1 cellular context compared by ENCODE assay signal in the genomic region with DNA sequence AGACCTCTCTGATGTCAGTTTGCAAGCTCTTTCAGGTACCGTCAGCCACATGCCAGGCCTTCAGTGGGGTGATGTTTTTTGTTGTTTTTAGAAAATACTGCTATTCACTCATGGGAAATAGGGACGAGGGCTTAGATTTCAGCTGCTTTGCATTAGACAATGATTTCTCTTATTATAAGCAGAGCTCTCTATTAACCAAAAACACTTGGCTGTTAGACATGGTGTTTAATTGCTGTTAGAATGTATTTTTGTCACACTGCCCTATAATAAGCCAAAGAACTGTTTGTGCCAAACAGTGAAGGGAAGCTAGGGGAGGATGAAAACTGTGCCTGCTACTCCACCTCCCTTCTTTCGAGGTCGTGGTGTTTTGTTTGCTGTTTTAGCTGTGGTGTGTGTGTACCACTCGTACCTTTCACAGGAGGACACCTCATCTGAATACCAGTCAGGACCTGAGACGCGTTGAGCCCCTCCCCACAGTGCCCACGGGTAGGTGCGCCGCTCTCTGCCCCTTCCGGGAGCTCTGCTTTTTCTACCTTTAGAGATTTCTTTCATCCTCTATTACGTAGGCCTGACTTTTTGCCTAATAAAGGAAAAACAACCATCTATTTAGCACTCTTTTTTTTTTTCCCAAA.
TF ChIP-seq lines count a peak whose summit lies in the region.

No MANE protein-coding gene starts in this region.

TF ChIP-seq in H1, 55 proteins besides CTCF, POLR2A, EP300 and RAD21:
- TF ChIP-seq POU5F1 (IDR thresholded peaks at IDR 0.05; ENCODE audit: low read depth, low read length) (no peak), JUN (IDR thresholded peaks at IDR 0.05; ENCODE audit: low read depth, low read length) (no peak), ASH2L (IDR thresholded peaks at IDR 0.05; ENCODE audit: low read length) (no peak), CHD2 (IDR thresholded peaks at IDR 0.05; ENCODE audit: low read length) (no peak), YY1 (IDR thresholded peaks at IDR 0.05; ENCODE audit: low read depth, low read length) (no peak), SP1 (IDR thresholded peaks at IDR 0.05; ENCODE audit: low read depth, low read length) (no peak)
- TF ChIP-seq, protein P1, sequence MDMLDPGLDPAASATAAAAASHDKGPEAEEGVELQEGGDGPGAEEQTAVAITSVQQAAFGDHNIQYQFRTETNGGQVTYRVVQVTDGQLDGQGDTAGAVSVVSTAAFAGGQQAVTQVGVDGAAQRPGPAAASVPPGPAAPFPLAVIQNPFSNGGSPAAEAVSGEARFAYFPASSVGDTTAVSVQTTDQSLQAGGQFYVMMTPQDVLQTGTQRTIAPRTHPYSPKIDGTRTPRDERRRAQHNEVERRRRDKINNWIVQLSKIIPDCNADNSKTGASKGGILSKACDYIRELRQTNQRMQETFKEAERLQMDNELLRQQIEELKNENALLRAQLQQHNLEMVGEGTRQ (IDR thresholded peaks at IDR 0.05; ENCODE audit: low read length), result no peak
